In the genomic region with DNA sequence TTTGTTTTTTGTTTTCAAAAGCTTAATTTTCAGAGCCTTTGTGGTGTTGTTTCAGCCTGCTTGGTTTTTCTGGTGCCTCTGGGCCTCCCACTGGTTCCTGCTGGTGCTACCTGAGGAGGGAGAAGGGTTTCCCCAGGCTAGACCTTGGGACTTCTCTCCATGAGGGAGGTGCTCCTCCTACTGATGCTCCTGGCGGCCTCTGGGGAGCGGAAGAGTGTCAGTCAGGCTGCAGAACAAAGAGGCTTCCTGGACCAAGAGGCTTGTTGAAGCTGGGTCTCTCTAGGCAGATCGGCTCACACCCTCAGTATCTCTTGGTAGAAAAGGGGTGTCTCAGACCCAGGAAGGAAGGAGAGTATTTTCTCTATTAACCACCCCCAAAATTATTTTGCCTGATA, we compare ENCODE assay signal across 1 cellular context.
TF ChIP-seq lines count a peak whose summit lies in the region.

No MANE protein-coding gene starts in this region.

TF ChIP-seq in IMR-90, 13 proteins besides CTCF, POLR2A, EP300 and RAD21:
- no peak for TF ChIP-seq ELK1 (IDR thresholded peaks at IDR 0.05; ENCODE audit: borderline replicate concordance, low read depth, low read length)
- TF ChIP-seq FOS (IDR thresholded peaks at IDR 0.05; ENCODE audit: low read depth, low read length) = no peak
- no peak for TF ChIP-seq MXI1 (IDR thresholded peaks at IDR 0.05; ENCODE audit: borderline replicate concordance, low read depth, low read length)
- TF ChIP-seq MAZ (IDR thresholded peaks at IDR 0.05; ENCODE audit: borderline replicate concordance, low read depth, low read length) = no peak
- no peak for TF ChIP-seq MAFK (IDR thresholded peaks at IDR 0.05; ENCODE audit: low read depth, low read length)
- no peak for TF ChIP-seq SMC3 (IDR thresholded peaks at IDR 0.05; ENCODE audit: low read depth, low read length)
- TF ChIP-seq NFE2L2 (IDR thresholded peaks at IDR 0.05; ENCODE audit: low read depth, low read length) = no peak
- no peak for TF ChIP-seq CHD1 (IDR thresholded peaks at IDR 0.05; ENCODE audit: low read depth, low read length)
- TF ChIP-seq RCOR1 (IDR thresholded peaks at IDR 0.05; ENCODE audit: insufficient replicate concordance, low read length) = no peak
- TF ChIP-seq BHLHE40 (IDR thresholded peaks at IDR 0.05; ENCODE audit: low read depth, low read length) = no peak
- TF ChIP-seq RFX5 (IDR thresholded peaks at IDR 0.05; ENCODE audit: low read depth, low read length) = no peak
- no peak for TF ChIP-seq CEBPB (IDR thresholded peaks at IDR 0.05; ENCODE audit: low read depth, low read length)
- TF ChIP-seq USF2 (IDR thresholded peaks at IDR 0.05; ENCODE audit: low read depth, low read length) = no peak
